8 cellular contexts compared by ENCODE assay signal in genomic region chr3:46883252-46884185, GRCh38. TPM values are rescaled to one million over a fixed set of nuclear protein-coding genes. Genes with fewer than 3 reads are reported as not detected.
A peak's percentile ranks its signal among the peaks of the same experiment; 100 is the strongest.
DNase-seq lines count a peak whose midpoint lies in the region; ATAC-seq and TF ChIP-seq lines count a peak whose summit lies in the region.

No MANE protein-coding gene starts in this region.

- intact Hi-C loops in natural killer cell (cut with micrococcal nuclease), result no loop called here

- no peak overlapping the region for H3K4me3 ChIP-seq in CD4-positive, CD25-positive, alpha-beta regulatory T cell (ENCODE audit: low read depth, low read length)
- H3K4me3 ChIP-seq in MM.1S (ENCODE audit: low read length) (no peak overlapping the region), epithelial cell of esophagus (ENCODE audit: low read length) (no peak overlapping the region)

- no peaks in the 10 kb centered on the region for H3K9me3 ChIP-seq in CD4-positive, CD25-positive, alpha-beta regulatory T cell (ENCODE audit: control insufficient read depth in 2 of 2, low read length in 2 of 2)
- no peaks in the 10 kb centered on the region for H3K9me3 ChIP-seq in MM.1S (replicated peaks; ENCODE audit: insufficient read depth, low read length)

- TF ChIP-seq CTCF in MM.1S (IDR thresholded peaks at IDR 0.05; ENCODE audit: low read length) (no peak), epithelial cell of esophagus (IDR thresholded peaks at IDR 0.05; ENCODE audit: insufficient read depth, low read depth, low read length, missing control alignments) (no peak), natural killer cell (IDR thresholded peaks at IDR 0.05) (no peak)

- no peak for ATAC-seq in CD4-positive, CD25-positive, alpha-beta regulatory T cell (ENCODE audit: low read depth in 2 of 2)
- ATAC-seq in natural killer cell (peak in 2 of 3 donors; percentile 48 to 51), HG02973 (IDR thresholded peaks at IDR 0.05; ENCODE audit: unreplicated experiment) (no peak)

- no peaks in the 10 kb centered on the region for H4K20me1 ChIP-seq in MM.1S (ENCODE audit: insufficient read depth, low read length)

- H3K36me3 Mint-ChIP-seq in CD4-positive, CD25-positive, alpha-beta regulatory T cell, result no peaks in the 10 kb centered on the region
- no peaks in the 10 kb centered on the region for H3K36me3 Mint-ChIP-seq in natural killer cell

- H3K4me2 ChIP-seq in MM.1S (ENCODE audit: low read depth, low read length), result peak overlapping the region; percentile 37; the same call in 1 of the 2 replicates

- H2AFZ ChIP-seq in MM.1S (ENCODE audit: low read length), result no peak overlapping the region

- DNase-seq in CD4-positive, CD25-positive, alpha-beta regulatory T cell, result no peak
- DNase-seq in MM.1S, result peak; percentile 11
- peak; percentile 28 for DNase-seq in epithelial cell of esophagus (ENCODE audit: low read depth)
- DNase-seq in natural killer cell, result no peak
- DNase-seq in C1 segment of cervical spinal cord (lab: John Stamatoyannopoulos, UW), result no peak
- DNase-seq in HPDE6-E6E7 (ENCODE audit: extremely low spot score), result no peak
- DNase-seq in mucosa of gallbladder (ENCODE audit: low spot score), result no peak

- peaks cover 62% of the 10 kb centered on the region for H3K27me3 Mint-ChIP-seq in CD4-positive, CD25-positive, alpha-beta regulatory T cell
- H3K27me3 Mint-ChIP-seq in natural killer cell (ENCODE audit: low read depth in 2 of 2), result peaks cover 29 to 46% of the 10 kb centered on the region in 2 donors

- H3K9me3 Mint-ChIP-seq in CD4-positive, CD25-positive, alpha-beta regulatory T cell, result peaks cover 0 to 3% (median 0%) of the 10 kb centered on the region in 7 donors
- H3K9me3 Mint-ChIP-seq in natural killer cell, result no peaks in the 10 kb centered on the region

- H3K4me1 ChIP-seq in CD4-positive, CD25-positive, alpha-beta regulatory T cell (ENCODE audit: control insufficient read depth, insufficient read depth, low read length, poor library complexity, severe bottlenecking), result peaks cover 21% of the 10 kb centered on the region
- H3K4me1 ChIP-seq in MM.1S (ENCODE audit: low read length), result no peaks in the 10 kb centered on the region

- no peak overlapping the region for H3K9ac ChIP-seq in MM.1S (ENCODE audit: low read length)

- peak overlapping the region in 3 of 4 donors; percentile 48 to 58 (median 58) for H3K4me3 Mint-ChIP-seq in CD4-positive, CD25-positive, alpha-beta regulatory T cell
- peak overlapping the region; percentile 52 for H3K4me3 Mint-ChIP-seq in natural killer cell

- no peak overlapping the region for H3K27ac ChIP-seq in CD4-positive, CD25-positive, alpha-beta regulatory T cell (ENCODE audit: insufficient read depth, low read length, poor library complexity, severe bottlenecking)
- H3K27ac ChIP-seq in MM.1S (ENCODE audit: low read length), result no peak overlapping the region

- H3K27ac Mint-ChIP-seq in CD4-positive, CD25-positive, alpha-beta regulatory T cell, result no peak overlapping the region
- no peak overlapping the region for H3K27ac Mint-ChIP-seq in natural killer cell

- H3F3A ChIP-seq in MM.1S (ENCODE audit: insufficient read depth, low read length), result no peaks in the 10 kb centered on the region

- peaks cover 0 to 17% (median 3%) of the 10 kb centered on the region in 4 donors for H3K4me1 Mint-ChIP-seq in CD4-positive, CD25-positive, alpha-beta regulatory T cell
- H3K4me1 Mint-ChIP-seq in natural killer cell, result peaks cover 19 to 33% of the 10 kb centered on the region in 2 donors

- H3K36me3 ChIP-seq in CD4-positive, CD25-positive, alpha-beta regulatory T cell (ENCODE audit: control insufficient read depth, insufficient read depth, low read length), result no peaks in the 10 kb centered on the region
- no peaks in the 10 kb centered on the region for H3K36me3 ChIP-seq in MM.1S (replicated peaks; ENCODE audit: insufficient read depth, low read length)

- no peaks in the 10 kb centered on the region for H3K9me2 ChIP-seq in MM.1S (replicated peaks; ENCODE audit: insufficient read depth, low read length)

- no peaks in the 10 kb centered on the region for H3K79me2 ChIP-seq in MM.1S (ENCODE audit: low read length)

- peaks cover 15% of the 10 kb centered on the region for H3K27me3 ChIP-seq in CD4-positive, CD25-positive, alpha-beta regulatory T cell (ENCODE audit: control insufficient read depth, insufficient read depth, low read length)
- H3K27me3 ChIP-seq in MM.1S (replicated peaks; ENCODE audit: insufficient read depth, low read length), result peaks cover 63% of the 10 kb centered on the region

RNA-seq across cellular contexts. Expression of gene PTH1R, which starts 6.0 kb away (rescaled TPM):
- total RNA-seq in CD4-positive, CD25-positive, alpha-beta regulatory T cell, result not detected
- polyA plus RNA-seq in CD4-positive, CD25-positive, alpha-beta regulatory T cell, result not detected
- total RNA-seq in natural killer cell (not detected), mucosa of gallbladder (11.7 TPM)

RNA-seq across cellular contexts. Expression of gene MYL3, which starts 20.3 kb away (rescaled TPM):
- total RNA-seq in CD4-positive, CD25-positive, alpha-beta regulatory T cell, result not detected
- polyA plus RNA-seq in CD4-positive, CD25-positive, alpha-beta regulatory T cell, result not detected
- not detected for total RNA-seq in natural killer cell
- 1.8 TPM for total RNA-seq in mucosa of gallbladder

Comparison
In these comparisons a context has a peak if more than half of its experiments do, and no peak if none do; other contexts are left out.
1. ATAC-seq: peak in natural killer cell (2 of 3); none in CD4-positive, CD25-positive, alpha-beta regulatory T cell (0 of 2) and HG02973 (single experiment).
2. DNase-seq: peak in MM.1S (single experiment) and epithelial cell of esophagus (single experiment); none in CD4-positive, CD25-positive, alpha-beta regulatory T cell (0 of 3), natural killer cell (single experiment), C1 segment of cervical spinal cord (0 of 14), HPDE6-E6E7 (single experiment) and mucosa of gallbladder (single experiment).
3. RNA of gene PTH1R, which starts 6.0 kb away (total RNA-seq): 11.7 TPM in mucosa of gallbladder (single experiment); not detected in CD4-positive, CD25-positive, alpha-beta regulatory T cell (single experiment) and not detected in natural killer cell; every median in the first group is over 10 times any median in the second.